Comparison of ENCODE assay signal across 1 cellular context in the genomic region with DNA sequence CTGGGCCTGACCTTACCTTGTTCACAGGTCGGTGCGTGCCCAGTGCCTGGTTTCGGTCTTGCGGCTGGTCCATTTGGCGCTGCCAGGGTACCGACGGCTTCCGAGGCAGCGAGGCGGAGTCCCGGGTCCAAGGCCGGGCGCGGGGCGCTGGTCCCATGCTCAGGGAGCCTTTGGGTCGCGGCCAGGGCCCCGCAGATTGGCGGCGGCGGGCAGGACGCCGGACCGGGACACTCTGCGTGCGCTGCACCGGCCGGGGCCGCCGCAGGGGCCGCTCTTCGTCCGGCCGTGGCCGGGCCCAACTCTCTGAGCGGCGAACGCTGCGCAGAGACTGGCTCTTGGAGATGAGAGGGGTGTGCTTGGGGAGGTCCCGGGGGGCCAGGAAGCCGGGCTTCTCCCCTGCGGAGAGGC.
TF ChIP-seq lines count a peak whose summit lies in the region.

No MANE protein-coding gene starts in this region.

TF ChIP-seq in GM12878, 131 proteins besides CTCF, POLR2A, EP300 and RAD21:
- TF ChIP-seq NFXL1 (IDR thresholded peaks at IDR 0.05; ENCODE audit: borderline replicate concordance) (no peak), RCOR1 (conservative IDR thresholded peaks at IDR 0.05; ENCODE audit: low read depth, low read length) (no peak), JUNB (IDR thresholded peaks at IDR 0.05) (no peak), PAX5 (IDR thresholded peaks at IDR 0.05; ENCODE audit: borderline replicate concordance, low read depth, low read length) (no peak), STAT1 (conservative IDR thresholded peaks at IDR 0.05) (no peak)
- TF ChIP-seq, protein P1, sequence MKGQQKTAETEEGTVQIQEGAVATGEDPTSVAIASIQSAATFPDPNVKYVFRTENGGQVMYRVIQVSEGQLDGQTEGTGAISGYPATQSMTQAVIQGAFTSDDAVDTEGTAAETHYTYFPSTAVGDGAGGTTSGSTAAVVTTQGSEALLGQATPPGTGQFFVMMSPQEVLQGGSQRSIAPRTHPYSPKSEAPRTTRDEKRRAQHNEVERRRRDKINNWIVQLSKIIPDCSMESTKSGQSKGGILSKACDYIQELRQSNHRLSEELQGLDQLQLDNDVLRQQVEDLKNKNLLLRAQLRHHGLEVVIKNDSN (IDR thresholded peaks at IDR 0.05; ENCODE audit: borderline replicate concordance, extremely low read length, insufficient read depth, low read depth, low read length), result no peak
- TF ChIP-seq, protein P2, sequence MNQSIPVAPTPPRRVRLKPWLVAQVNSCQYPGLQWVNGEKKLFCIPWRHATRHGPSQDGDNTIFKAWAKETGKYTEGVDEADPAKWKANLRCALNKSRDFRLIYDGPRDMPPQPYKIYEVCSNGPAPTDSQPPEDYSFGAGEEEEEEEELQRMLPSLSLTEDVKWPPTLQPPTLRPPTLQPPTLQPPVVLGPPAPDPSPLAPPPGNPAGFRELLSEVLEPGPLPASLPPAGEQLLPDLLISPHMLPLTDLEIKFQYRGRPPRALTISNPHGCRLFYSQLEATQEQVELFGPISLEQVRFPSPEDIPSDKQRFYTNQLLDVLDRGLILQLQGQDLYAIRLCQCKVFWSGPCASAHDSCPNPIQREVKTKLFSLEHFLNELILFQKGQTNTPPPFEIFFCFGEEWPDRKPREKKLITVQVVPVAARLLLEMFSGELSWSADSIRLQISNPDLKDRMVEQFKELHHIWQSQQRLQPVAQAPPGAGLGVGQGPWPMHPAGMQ (IDR thresholded peaks at IDR 0.05; ENCODE audit: borderline replicate concordance), result no peak
